In the genomic region with DNA sequence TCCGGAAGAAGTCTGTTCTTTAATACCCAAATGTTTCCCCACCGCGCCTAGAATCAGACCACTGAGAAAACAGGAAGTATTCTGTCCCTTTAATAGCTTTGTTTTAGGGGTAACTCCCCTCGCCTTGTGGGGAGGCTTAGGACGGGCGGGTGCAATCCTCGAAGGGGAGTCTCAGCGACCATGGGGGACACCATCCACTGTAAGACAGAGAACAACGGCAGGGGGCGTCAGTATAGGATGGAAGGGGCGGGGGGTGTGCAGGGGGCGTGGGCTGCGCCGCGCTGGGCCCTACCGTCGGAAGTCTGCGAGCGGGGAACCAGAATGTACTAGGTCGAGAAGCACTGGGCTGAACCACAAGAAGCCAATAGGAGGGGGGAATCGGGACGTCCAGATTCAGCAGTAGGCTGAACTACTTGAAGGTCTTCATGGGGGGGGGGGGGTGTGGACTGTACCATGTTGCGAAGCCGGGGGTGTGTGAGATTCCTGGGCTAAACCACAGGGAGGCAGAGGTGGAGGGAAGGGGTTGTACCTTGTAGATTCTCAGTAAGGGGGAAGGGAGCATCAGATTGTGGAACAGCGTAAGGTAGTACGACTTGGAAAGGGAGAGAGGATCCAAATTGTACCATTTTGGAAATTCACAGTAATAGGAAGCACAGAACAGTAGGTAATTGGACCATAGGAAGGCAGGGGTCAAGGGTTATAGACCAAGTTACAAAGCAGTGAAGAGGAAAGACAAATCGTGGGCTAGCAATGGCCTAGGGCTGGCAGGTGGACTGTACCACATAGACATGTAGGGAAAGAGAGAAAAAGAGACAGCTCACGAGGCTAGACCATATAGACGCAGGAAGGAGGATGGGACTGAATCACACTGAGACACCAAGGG, we compare ENCODE assay signal across 1 cellular context.
TF ChIP-seq lines count a peak whose summit lies in the region.

No MANE protein-coding gene starts in this region.

TF ChIP-seq in HepG2, 621 proteins besides CTCF, POLR2A, EP300 and RAD21 (continues in another document):
- 0 out of 2 replicates have a peak, but pooled peaks have one; percentile 6 for TF ChIP-seq ZC3H13 (CRISPR knock-in tag; IDR thresholded peaks at IDR 0.05)
- TF ChIP-seq, protein P1, sequence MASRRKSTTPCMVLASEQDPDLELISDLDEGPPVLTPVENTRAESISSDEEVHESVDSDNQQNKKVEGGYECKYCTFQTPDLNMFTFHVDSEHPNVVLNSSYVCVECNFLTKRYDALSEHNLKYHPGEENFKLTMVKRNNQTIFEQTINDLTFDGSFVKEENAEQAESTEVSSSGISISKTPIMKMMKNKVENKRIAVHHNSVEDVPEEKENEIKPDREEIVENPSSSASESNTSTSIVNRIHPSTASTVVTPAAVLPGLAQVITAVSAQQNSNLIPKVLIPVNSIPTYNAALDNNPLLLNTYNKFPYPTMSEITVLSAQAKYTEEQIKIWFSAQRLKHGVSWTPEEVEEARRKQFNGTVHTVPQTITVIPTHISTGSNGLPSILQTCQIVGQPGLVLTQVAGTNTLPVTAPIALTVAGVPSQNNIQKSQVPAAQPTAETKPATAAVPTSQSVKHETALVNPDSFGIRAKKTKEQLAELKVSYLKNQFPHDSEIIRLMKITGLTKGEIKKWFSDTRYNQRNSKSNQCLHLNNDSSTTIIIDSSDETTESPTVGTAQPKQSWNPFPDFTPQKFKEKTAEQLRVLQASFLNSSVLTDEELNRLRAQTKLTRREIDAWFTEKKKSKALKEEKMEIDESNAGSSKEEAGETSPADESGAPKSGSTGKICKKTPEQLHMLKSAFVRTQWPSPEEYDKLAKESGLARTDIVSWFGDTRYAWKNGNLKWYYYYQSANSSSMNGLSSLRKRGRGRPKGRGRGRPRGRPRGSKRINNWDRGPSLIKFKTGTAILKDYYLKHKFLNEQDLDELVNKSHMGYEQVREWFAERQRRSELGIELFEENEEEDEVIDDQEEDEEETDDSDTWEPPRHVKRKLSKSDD (CRISPR knock-in tag; IDR thresholded peaks at IDR 0.05; ENCODE audit: low read depth) = no peak
- TF ChIP-seq TBX3 (IDR thresholded peaks at IDR 0.05; ENCODE audit: borderline replicate concordance) = no peak
- TF ChIP-seq NR2F6 (IDR thresholded peaks at IDR 0.05) = peak; percentile 49
- TF ChIP-seq NR2F6 (CRISPR knock-in tag; IDR thresholded peaks at IDR 0.05) = no peak
- TF ChIP-seq POGK (CRISPR knock-in tag; conservative IDR thresholded peaks at IDR 0.05) = peak; percentile 52; the same call in 1 of the 2 replicates
- TF ChIP-seq ZNF337 (CRISPR knock-in tag; IDR thresholded peaks at IDR 0.05; ENCODE audit: borderline replicate concordance, low read depth) = no peak
- 0 out of 2 replicates have a peak, but pooled peaks have one; percentile 7 for TF ChIP-seq ZBTB20 (CRISPR knock-in tag; IDR thresholded peaks at IDR 0.05; ENCODE audit: borderline replicate concordance, low read depth)
- 0 out of 2 replicates have a peak, but pooled peaks have one; percentile 11 for TF ChIP-seq ZNF570 (CRISPR knock-in tag; IDR thresholded peaks at IDR 0.05; ENCODE audit: borderline replicate concordance)
- no peak for TF ChIP-seq NFRKB (IDR thresholded peaks at IDR 0.05)
- TF ChIP-seq FOXK2 (IDR thresholded peaks at IDR 0.05) = peak; percentile 90
- TF ChIP-seq GLI4 (CRISPR knock-in tag; IDR thresholded peaks at IDR 0.05; ENCODE audit: borderline replicate concordance) = no peak
- no peak for TF ChIP-seq ONECUT2 (CRISPR knock-in tag; IDR thresholded peaks at IDR 0.05)
- TF ChIP-seq ZSCAN31 (CRISPR knock-in tag; IDR thresholded peaks at IDR 0.05; ENCODE audit: low read depth) = 0 out of 2 replicates have a peak, but pooled peaks have one; percentile 13
- no peak for TF ChIP-seq CREBL2 (CRISPR knock-in tag; IDR thresholded peaks at IDR 0.05; ENCODE audit: borderline replicate concordance)
- TF ChIP-seq ZNF740 (CRISPR knock-in tag; IDR thresholded peaks at IDR 0.05) = peak; percentile 97
- no peak for TF ChIP-seq ZHX2 (IDR thresholded peaks at IDR 0.05; ENCODE audit: low read depth)
- TF ChIP-seq ZHX2 (CRISPR knock-in tag; IDR thresholded peaks at IDR 0.05; ENCODE audit: borderline replicate concordance) = no peak
- TF ChIP-seq E2F2 (CRISPR knock-in tag; IDR thresholded peaks at IDR 0.05; ENCODE audit: borderline replicate concordance) = peak; percentile 45; the same call in 1 of the 2 replicates
- peak; percentile 47; the same call in 1 of the 2 replicates for TF ChIP-seq NR2C2 (CRISPR knock-in tag; IDR thresholded peaks at IDR 0.05; ENCODE audit: borderline replicate concordance)
- TF ChIP-seq AKAP8 (CRISPR knock-in tag; IDR thresholded peaks at IDR 0.05) = no peak
- TF ChIP-seq ZSCAN12 (CRISPR knock-in tag; IDR thresholded peaks at IDR 0.05) = no peak
- 0 out of 2 replicates have a peak, but pooled peaks have one; percentile 27 for TF ChIP-seq ZNF274 (CRISPR knock-in tag; IDR thresholded peaks at IDR 0.05)
- TF ChIP-seq HNF4A (CRISPR knock-in tag; IDR thresholded peaks at IDR 0.05) = peak; percentile 18; the same call in 1 of the 2 replicates
- no peak for TF ChIP-seq ZNF782 (CRISPR knock-in tag; IDR thresholded peaks at IDR 0.05; ENCODE audit: borderline replicate concordance)
- TF ChIP-seq ZNF142 (CRISPR knock-in tag; IDR thresholded peaks at IDR 0.05) = 0 out of 2 replicates have a peak, but pooled peaks have one; percentile 22
- no peak for TF ChIP-seq CEBPG (CRISPR knock-in tag; IDR thresholded peaks at IDR 0.05)
- 0 out of 2 replicates have a peak, but pooled peaks have one; percentile 10 for TF ChIP-seq ZNF556 (CRISPR knock-in tag; IDR thresholded peaks at IDR 0.05; ENCODE audit: borderline replicate concordance)
- no peak for TF ChIP-seq NFYB (CRISPR knock-in tag; IDR thresholded peaks at IDR 0.05)
- TF ChIP-seq ZNF550 (CRISPR knock-in tag; IDR thresholded peaks at IDR 0.05; ENCODE audit: borderline replicate concordance) = 0 out of 2 replicates have a peak, but pooled peaks have one; percentile 5
- TF ChIP-seq ETV6 (CRISPR knock-in tag; conservative IDR thresholded peaks at IDR 0.05) = no peak
